Comparison of ENCODE assay signal across 10 cellular contexts in genomic region chr12:15001733-15002471, GRCh38. TPM values are rescaled to one million over a fixed set of nuclear protein-coding genes. Genes with fewer than 3 reads are reported as not detected.
DNase-seq lines count a peak whose midpoint lies in the region; ATAC-seq and TF ChIP-seq lines count a peak whose summit lies in the region.
"Had no signal": no experiment of that assay in that cellular context is flagged by ENCODE, and none has a peak within 500 bp of the region (broad histone marks: within the 10 kb centered on the region; RNA-seq: fewer than 3 reads in every experiment).

No MANE protein-coding gene starts in this region.

- no peaks in the 10 kb centered on the region for H3K4me1 Mint-ChIP-seq in stimulated activated naive CD8-positive, alpha-beta T cell treated with anti-CD3 and anti-CD28 coated beads, Interleukin-15, amount 100 ng/mL, for 72 hours
- H3K4me1 Mint-ChIP-seq: activated naive CD8-positive, alpha-beta T cell treated with anti-CD3 and anti-CD28 coated beads, Interleukin-2, amount 50 U/mL, for 24 hours had no signal

- H3K9me3 Mint-ChIP-seq in stimulated activated naive CD8-positive, alpha-beta T cell treated with anti-CD3 and anti-CD28 coated beads, Interleukin-15, amount 100 ng/mL, for 72 hours, result no peaks in the 10 kb centered on the region
- H3K9me3 Mint-ChIP-seq: activated naive CD8-positive, alpha-beta T cell treated with anti-CD3 and anti-CD28 coated beads, Interleukin-2, amount 50 U/mL, for 24 hours had no signal

- H3K27me3 Mint-ChIP-seq in stimulated activated naive CD8-positive, alpha-beta T cell treated with anti-CD3 and anti-CD28 coated beads, Interleukin-15, amount 100 ng/mL, for 72 hours, result peaks cover 36% of the 10 kb centered on the region

- H3K36me3 ChIP-seq in spleen, result no peaks in the 10 kb centered on the region

- no peak for TF ChIP-seq CTCF in spleen (IDR thresholded peaks at IDR 0.05 in 8 of 11, conservative IDR thresholded peaks at IDR 0.05 in 3 of 11)

- H3K27ac Mint-ChIP-seq in stimulated activated naive CD8-positive, alpha-beta T cell treated with anti-CD3 and anti-CD28 coated beads, Interleukin-15, amount 100 ng/mL, for 72 hours, result no peak overlapping the region
- H3K27ac Mint-ChIP-seq: activated naive CD8-positive, alpha-beta T cell treated with anti-CD3 and anti-CD28 coated beads, Interleukin-2, amount 50 U/mL, for 24 hours had no signal

- no peaks in the 10 kb centered on the region for H3K9me3 ChIP-seq in spleen

- no peak overlapping the region for H3K4me3 ChIP-seq in spleen

- no peak overlapping the region for H3K4me3 Mint-ChIP-seq in stimulated activated naive CD8-positive, alpha-beta T cell treated with anti-CD3 and anti-CD28 coated beads, Interleukin-15, amount 100 ng/mL, for 72 hours
- H3K4me3 Mint-ChIP-seq: activated naive CD8-positive, alpha-beta T cell treated with anti-CD3 and anti-CD28 coated beads, Interleukin-2, amount 50 U/mL, for 24 hours had no signal

- WGBS in spleen, 5 donors, result 43 to 60% (median 51%) methylated on average over 8 of the region's 8 CpGs

- peaks cover 0 to 19% (median 10%) of the 10 kb centered on the region in 6 donors for H3K4me1 ChIP-seq in spleen

- ATAC-seq in stimulated activated naive CD8-positive, alpha-beta T cell treated with anti-CD3 and anti-CD28 coated beads, Interleukin-15, amount 100 ng/mL, for 72 hours, result no peak
- ATAC-seq: activated naive CD8-positive, alpha-beta T cell treated with anti-CD3 and anti-CD28 coated beads, Interleukin-2, amount 50 U/mL, for 24 hours had no signal

- intact Hi-C loops in spleen (cut with DNase I; ENCODE audit: low total_unique reads), result no loop called here

- peaks cover 0 to 11% (median 0%) of the 10 kb centered on the region in 7 donors for H3K27me3 ChIP-seq in spleen (replicated peaks in 1 of 7)

- H3K27ac ChIP-seq in spleen, result peak overlapping the region in 6 of 8 donors; percentile 27 to 55 (median 40)

- TF ChIP-seq POLR2A in spleen (IDR thresholded peaks at IDR 0.05), result no peak

- DNase-seq in NCI-H1092 treated with DMSO at 0.1 percent for 48 hours (lab: John Stamatoyannopoulos, UW) (peak; percentile 74), cerebellum (ENCODE audit: low spot score) (peak; percentile 3), kidney tubule cell (ENCODE audit: low spot score) (peak; percentile 11), spleen (peak; percentile 73), SHP77 (lab: John Stamatoyannopoulos, UW) (no peak), epidermal melanocyte (ENCODE audit: insufficient read length, low spot score) (no peak), OCI-M1 (lab: John Stamatoyannopoulos, UW) (no peak)
- DNase-seq in stimulated activated naive CD8-positive, alpha-beta T cell treated with anti-CD3 and anti-CD28 coated beads, Interleukin-15, amount 100 ng/mL, for 72 hours, result no peak
- DNase-seq: activated naive CD8-positive, alpha-beta T cell treated with anti-CD3 and anti-CD28 coated beads, Interleukin-2, amount 50 U/mL, for 24 hours; SHP77 treated with DMSO at 0.1 percent for 48 hours had no signal

RNA-seq across cellular contexts. Expression of gene PDE6H, which starts 29.1 kb away (rescaled TPM):
- total RNA-seq in cerebellum (not detected), spleen (1 to 10 TPM in 1 of 7 donors, under 1 TPM in 2, not detected in 4; 0.37 to 2.6 (median 0.51) TPM)
- not detected for polyA plus RNA-seq in spleen

RNA-seq across cellular contexts. Expression of gene ARHGDIB, which starts 40.5 kb away (rescaled TPM):
- total RNA-seq in cerebellum (7.2 TPM), spleen (100 to 1,000 TPM; 537 to 956 (median 706) TPM)
- polyA plus RNA-seq in spleen, result 1,000 to 10,000 TPM in 1 of 3 donors, 100 to 1,000 TPM in 2; 835 to 1,063 (median 908) TPM

Comparison
In these comparisons a context has a peak if more than half of its experiments do, and no peak if none do; other contexts are left out.
1. DNase-seq: peak in NCI-H1092 treated with DMSO at 0.1 percent for 48 hours (single experiment), cerebellum (single experiment), kidney tubule cell (single experiment) and spleen (single experiment); none in SHP77 (0 of 2), epidermal melanocyte (single experiment), OCI-M1 (single experiment) and stimulated activated naive CD8-positive, alpha-beta T cell treated with anti-CD3 and anti-CD28 coated beads, Interleukin-15, amount 100 ng/mL, for 72 hours (0 of 2).
2. RNA of gene ARHGDIB, which starts 40.5 kb away (total RNA-seq): 537 to 956 TPM in spleen; 7.2 TPM in cerebellum (single experiment); every median in the first group is over 10 times any median in the second.